1 cellular context compared by ENCODE assay signal in genomic region chr1:44637590-44638411, GRCh38.
TF ChIP-seq lines count a peak whose summit lies in the region.

No MANE protein-coding gene starts in this region.

TF ChIP-seq in K562, 482 proteins besides CTCF, POLR2A, EP300 and RAD21 (continued from another document and continues in another):
- TF ChIP-seq, protein P1, sequence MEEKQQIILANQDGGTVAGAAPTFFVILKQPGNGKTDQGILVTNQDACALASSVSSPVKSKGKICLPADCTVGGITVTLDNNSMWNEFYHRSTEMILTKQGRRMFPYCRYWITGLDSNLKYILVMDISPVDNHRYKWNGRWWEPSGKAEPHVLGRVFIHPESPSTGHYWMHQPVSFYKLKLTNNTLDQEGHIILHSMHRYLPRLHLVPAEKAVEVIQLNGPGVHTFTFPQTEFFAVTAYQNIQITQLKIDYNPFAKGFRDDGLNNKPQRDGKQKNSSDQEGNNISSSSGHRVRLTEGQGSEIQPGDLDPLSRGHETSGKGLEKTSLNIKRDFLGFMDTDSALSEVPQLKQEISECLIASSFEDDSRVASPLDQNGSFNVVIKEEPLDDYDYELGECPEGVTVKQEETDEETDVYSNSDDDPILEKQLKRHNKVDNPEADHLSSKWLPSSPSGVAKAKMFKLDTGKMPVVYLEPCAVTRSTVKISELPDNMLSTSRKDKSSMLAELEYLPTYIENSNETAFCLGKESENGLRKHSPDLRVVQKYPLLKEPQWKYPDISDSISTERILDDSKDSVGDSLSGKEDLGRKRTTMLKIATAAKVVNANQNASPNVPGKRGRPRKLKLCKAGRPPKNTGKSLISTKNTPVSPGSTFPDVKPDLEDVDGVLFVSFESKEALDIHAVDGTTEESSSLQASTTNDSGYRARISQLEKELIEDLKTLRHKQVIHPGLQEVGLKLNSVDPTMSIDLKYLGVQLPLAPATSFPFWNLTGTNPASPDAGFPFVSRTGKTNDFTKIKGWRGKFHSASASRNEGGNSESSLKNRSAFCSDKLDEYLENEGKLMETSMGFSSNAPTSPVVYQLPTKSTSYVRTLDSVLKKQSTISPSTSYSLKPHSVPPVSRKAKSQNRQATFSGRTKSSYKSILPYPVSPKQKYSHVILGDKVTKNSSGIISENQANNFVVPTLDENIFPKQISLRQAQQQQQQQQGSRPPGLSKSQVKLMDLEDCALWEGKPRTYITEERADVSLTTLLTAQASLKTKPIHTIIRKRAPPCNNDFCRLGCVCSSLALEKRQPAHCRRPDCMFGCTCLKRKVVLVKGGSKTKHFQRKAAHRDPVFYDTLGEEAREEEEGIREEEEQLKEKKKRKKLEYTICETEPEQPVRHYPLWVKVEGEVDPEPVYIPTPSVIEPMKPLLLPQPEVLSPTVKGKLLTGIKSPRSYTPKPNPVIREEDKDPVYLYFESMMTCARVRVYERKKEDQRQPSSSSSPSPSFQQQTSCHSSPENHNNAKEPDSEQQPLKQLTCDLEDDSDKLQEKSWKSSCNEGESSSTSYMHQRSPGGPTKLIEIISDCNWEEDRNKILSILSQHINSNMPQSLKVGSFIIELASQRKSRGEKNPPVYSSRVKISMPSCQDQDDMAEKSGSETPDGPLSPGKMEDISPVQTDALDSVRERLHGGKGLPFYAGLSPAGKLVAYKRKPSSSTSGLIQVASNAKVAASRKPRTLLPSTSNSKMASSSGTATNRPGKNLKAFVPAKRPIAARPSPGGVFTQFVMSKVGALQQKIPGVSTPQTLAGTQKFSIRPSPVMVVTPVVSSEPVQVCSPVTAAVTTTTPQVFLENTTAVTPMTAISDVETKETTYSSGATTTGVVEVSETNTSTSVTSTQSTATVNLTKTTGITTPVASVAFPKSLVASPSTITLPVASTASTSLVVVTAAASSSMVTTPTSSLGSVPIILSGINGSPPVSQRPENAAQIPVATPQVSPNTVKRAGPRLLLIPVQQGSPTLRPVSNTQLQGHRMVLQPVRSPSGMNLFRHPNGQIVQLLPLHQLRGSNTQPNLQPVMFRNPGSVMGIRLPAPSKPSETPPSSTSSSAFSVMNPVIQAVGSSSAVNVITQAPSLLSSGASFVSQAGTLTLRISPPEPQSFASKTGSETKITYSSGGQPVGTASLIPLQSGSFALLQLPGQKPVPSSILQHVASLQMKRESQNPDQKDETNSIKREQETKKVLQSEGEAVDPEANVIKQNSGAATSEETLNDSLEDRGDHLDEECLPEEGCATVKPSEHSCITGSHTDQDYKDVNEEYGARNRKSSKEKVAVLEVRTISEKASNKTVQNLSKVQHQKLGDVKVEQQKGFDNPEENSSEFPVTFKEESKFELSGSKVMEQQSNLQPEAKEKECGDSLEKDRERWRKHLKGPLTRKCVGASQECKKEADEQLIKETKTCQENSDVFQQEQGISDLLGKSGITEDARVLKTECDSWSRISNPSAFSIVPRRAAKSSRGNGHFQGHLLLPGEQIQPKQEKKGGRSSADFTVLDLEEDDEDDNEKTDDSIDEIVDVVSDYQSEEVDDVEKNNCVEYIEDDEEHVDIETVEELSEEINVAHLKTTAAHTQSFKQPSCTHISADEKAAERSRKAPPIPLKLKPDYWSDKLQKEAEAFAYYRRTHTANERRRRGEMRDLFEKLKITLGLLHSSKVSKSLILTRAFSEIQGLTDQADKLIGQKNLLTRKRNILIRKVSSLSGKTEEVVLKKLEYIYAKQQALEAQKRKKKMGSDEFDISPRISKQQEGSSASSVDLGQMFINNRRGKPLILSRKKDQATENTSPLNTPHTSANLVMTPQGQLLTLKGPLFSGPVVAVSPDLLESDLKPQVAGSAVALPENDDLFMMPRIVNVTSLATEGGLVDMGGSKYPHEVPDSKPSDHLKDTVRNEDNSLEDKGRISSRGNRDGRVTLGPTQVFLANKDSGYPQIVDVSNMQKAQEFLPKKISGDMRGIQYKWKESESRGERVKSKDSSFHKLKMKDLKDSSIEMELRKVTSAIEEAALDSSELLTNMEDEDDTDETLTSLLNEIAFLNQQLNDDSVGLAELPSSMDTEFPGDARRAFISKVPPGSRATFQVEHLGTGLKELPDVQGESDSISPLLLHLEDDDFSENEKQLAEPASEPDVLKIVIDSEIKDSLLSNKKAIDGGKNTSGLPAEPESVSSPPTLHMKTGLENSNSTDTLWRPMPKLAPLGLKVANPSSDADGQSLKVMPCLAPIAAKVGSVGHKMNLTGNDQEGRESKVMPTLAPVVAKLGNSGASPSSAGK (IDR thresholded peaks at IDR 0.05): peak; percentile 59
- TF ChIP-seq, protein P2, sequence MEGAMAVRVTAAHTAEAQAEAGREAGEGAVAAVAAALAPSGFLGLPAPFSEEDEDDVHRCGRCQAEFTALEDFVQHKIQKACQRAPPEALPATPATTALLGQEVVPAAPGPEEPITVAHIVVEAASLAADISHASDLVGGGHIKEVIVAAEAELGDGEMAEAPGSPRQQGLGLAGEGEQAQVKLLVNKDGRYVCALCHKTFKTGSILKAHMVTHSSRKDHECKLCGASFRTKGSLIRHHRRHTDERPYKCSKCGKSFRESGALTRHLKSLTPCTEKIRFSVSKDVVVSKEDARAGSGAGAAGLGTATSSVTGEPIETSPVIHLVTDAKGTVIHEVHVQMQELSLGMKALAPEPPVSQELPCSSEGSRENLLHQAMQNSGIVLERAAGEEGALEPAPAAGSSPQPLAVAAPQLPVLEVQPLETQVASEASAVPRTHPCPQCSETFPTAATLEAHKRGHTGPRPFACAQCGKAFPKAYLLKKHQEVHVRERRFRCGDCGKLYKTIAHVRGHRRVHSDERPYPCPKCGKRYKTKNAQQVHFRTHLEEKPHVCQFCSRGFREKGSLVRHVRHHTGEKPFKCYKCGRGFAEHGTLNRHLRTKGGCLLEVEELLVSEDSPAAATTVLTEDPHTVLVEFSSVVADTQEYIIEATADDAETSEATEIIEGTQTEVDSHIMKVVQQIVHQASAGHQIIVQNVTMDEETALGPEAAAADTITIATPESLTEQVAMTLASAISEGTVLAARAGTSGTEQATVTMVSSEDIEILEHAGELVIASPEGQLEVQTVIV (CRISPR knock-in tag; IDR thresholded peaks at IDR 0.05; ENCODE audit: borderline replicate concordance): no peak
- TF ChIP-seq BRCA1 (IDR thresholded peaks at IDR 0.05) (no peak), BRCA1 (CRISPR knock-in tag; IDR thresholded peaks at IDR 0.05) (no peak), MTA3 (IDR thresholded peaks at IDR 0.05; ENCODE audit: borderline replicate concordance) (peak; percentile 58; the same call in 1 of the 2 replicates), SIN3A (IDR thresholded peaks at IDR 0.05; ENCODE audit: borderline replicate concordance in 2 of 2, control insufficient read depth in 1 of 2, low read depth in 2 of 2, low read length in 2 of 2) (0 out of 4 replicates have a peak, but pooled peaks have one; percentile 35 to 71), CCNT2 (IDR thresholded peaks at IDR 0.05; ENCODE audit: borderline replicate concordance, extremely low read depth, insufficient read length, low read depth, low read length) (peak; percentile 85), NCOR1 (IDR thresholded peaks at IDR 0.05) (peak; percentile 95), ZFP36 (IDR thresholded peaks at IDR 0.05; ENCODE audit: low read depth, low read length, partially characterized antibody) (no peak), PHB2 (IDR thresholded peaks at IDR 0.05; ENCODE audit: low read depth) (peak; percentile 63; the same call in 1 of the 2 replicates), SMARCE1 (IDR thresholded peaks at IDR 0.05) (peak; percentile 69; the same call in 1 of the 2 replicates), ZNF75A (CRISPR knock-in tag; IDR thresholded peaks at IDR 0.05) (no peak), MAFK (IDR thresholded peaks at IDR 0.05; ENCODE audit: low read length) (no peak), ID3 (CRISPR knock-in tag; IDR thresholded peaks at IDR 0.05) (no peak), ID3 (tag; IDR thresholded peaks at IDR 0.05) (peak; percentile 99), MTA2 (IDR thresholded peaks at IDR 0.05; ENCODE audit: low read depth) (peak; percentile 64), ZKSCAN1 (IDR thresholded peaks at IDR 0.05; ENCODE audit: low read depth, low read length) (peak; percentile 72; the same call in 1 of the 2 replicates), HEY1 (CRISPR knock-in tag; IDR thresholded peaks at IDR 0.05; ENCODE audit: borderline replicate concordance) (no peak), CBX3 (IDR thresholded peaks at IDR 0.05; ENCODE audit: borderline replicate concordance in 1 of 2, low read length in 2 of 2) (peak in 1 of 2 experiments; percentile 62; a peak in 1 of 3 replicates), SMAD4 (CRISPR knock-in tag; conservative IDR thresholded peaks at IDR 0.05) (peak; percentile 91), ZNF184 (CRISPR knock-in tag; IDR thresholded peaks at IDR 0.05) (no peak), HBP1 (CRISPR knock-in tag; IDR thresholded peaks at IDR 0.05) (no peak), HINFP (tag; conservative IDR thresholded peaks at IDR 0.05; ENCODE audit: low read depth) (no peak), TEAD4 (IDR thresholded peaks at IDR 0.05; ENCODE audit: low read length) (peak; percentile 81), TEAD4 (CRISPR knock-in tag; IDR thresholded peaks at IDR 0.05; ENCODE audit: borderline replicate concordance) (no peak)
- TF ChIP-seq, protein P3, sequence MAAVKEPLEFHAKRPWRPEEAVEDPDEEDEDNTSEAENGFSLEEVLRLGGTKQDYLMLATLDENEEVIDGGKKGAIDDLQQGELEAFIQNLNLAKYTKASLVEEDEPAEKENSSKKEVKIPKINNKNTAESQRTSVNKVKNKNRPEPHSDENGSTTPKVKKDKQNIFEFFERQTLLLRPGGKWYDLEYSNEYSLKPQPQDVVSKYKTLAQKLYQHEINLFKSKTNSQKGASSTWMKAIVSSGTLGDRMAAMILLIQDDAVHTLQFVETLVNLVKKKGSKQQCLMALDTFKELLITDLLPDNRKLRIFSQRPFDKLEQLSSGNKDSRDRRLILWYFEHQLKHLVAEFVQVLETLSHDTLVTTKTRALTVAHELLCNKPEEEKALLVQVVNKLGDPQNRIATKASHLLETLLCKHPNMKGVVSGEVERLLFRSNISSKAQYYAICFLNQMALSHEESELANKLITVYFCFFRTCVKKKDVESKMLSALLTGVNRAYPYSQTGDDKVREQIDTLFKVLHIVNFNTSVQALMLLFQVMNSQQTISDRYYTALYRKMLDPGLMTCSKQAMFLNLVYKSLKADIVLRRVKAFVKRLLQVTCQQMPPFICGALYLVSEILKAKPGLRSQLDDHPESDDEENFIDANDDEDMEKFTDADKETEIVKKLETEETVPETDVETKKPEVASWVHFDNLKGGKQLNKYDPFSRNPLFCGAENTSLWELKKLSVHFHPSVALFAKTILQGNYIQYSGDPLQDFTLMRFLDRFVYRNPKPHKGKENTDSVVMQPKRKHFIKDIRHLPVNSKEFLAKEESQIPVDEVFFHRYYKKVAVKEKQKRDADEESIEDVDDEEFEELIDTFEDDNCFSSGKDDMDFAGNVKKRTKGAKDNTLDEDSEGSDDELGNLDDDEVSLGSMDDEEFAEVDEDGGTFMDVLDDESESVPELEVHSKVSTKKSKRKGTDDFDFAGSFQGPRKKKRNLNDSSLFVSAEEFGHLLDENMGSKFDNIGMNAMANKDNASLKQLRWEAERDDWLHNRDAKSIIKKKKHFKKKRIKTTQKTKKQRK (IDR thresholded peaks at IDR 0.05; ENCODE audit: borderline replicate concordance, low read depth, low read length): no peak
- TF ChIP-seq, protein P4, sequence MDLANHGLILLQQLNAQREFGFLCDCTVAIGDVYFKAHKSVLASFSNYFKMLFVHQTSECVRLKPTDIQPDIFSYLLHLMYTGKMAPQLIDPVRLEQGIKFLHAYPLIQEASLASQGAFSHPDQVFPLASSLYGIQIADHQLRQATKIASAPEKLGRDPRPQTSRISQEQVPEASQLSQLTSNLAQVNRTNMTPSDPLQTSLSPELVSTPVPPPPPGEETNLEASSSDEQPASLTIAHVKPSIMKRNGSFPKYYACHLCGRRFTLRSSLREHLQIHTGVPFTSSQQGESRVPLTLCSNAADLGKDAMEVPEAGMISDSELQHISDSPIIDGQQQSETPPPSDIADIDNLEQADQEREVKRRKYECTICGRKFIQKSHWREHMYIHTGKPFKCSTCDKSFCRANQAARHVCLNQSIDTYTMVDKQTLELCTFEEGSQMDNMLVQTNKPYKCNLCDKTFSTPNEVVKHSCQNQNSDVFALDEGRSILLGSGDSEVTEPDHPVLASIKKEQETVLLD (IDR thresholded peaks at IDR 0.05): peak; percentile 69; the same call in 1 of the 2 replicates
